11 cellular contexts compared by ENCODE assay signal in genomic region chr5:135356522-135357318, GRCh38. TPM values are rescaled to one million over a fixed set of nuclear protein-coding genes. Genes with fewer than 3 reads are reported as not detected.
DNase-seq lines count a peak whose midpoint lies in the region; ATAC-seq and TF ChIP-seq lines count a peak whose summit lies in the region.
"Had no signal": no experiment of that assay in that cellular context is flagged by ENCODE, and none has a peak within 500 bp of the region (broad histone marks: within the 10 kb centered on the region; RNA-seq: fewer than 3 reads in every experiment).

No MANE protein-coding gene starts in this region.

- H3K14ac ChIP-seq in neuronal stem cell (ENCODE audit: low read length) = no peak overlapping the region

- H3K23ac ChIP-seq in neuronal stem cell (ENCODE audit: low read depth, low read length, poor library complexity) = no peak overlapping the region

- no peak overlapping the region for H3K4me2 ChIP-seq in neuronal stem cell (ENCODE audit: insufficient read depth, low read length, poor library complexity, severe bottlenecking)

- 5 to 9% (median 7%) methylated on average over 6 of the region's 6 CpGs for WGBS in psoas muscle, 3 donors
- no CpG with 5 or more reads among the region's 6 CpGs for WGBS in neuronal stem cell (ENCODE audit: extremely low coverage in 2 of 2, insufficient read length in 2 of 2, insufficient replicate concordance in 1 of 2), 2 donors

- peak overlapping the region; percentile 71 for H3K27ac ChIP-seq in psoas muscle
- no peak overlapping the region for H3K27ac ChIP-seq in neuronal stem cell (replicated peaks; ENCODE audit: low read length)
- H3K27ac ChIP-seq in CD4-positive, alpha-beta memory T cell (ENCODE audit: low read depth, low read length) = no peak overlapping the region

- no peak overlapping the region for H2BK12ac ChIP-seq in neuronal stem cell (ENCODE audit: low read length)

- no peak overlapping the region for H3K4me3 ChIP-seq in psoas muscle
- no peak overlapping the region for H3K4me3 ChIP-seq in neuronal stem cell (ENCODE audit: low read length in 2 of 2)
- H3K4me3 ChIP-seq in CD4-positive, alpha-beta memory T cell (ENCODE audit: low read length in 2 of 2) = no peak overlapping the region

- intact Hi-C loops in cardiac septum (cut with DNase I) (loop anchor here (5.0 kb wide), 1 partner anchor 41 kb away; the partner anchor contains the start of gene MACROH2A1), psoas muscle (cut with DNase I) (no loop called here)
- intact Hi-C loops in CD4-positive, alpha-beta memory T cell (cut with micrococcal nuclease) = no loop called here

- POLR2A ChIA-PET in CD4-positive, alpha-beta memory T cell (lab: Charles Lee; ENCODE audit: partially characterized antibody) = no interaction called here

- H3K9ac ChIP-seq in neuronal stem cell (ENCODE audit: low read depth, low read length, poor library complexity) = no peak overlapping the region

- H2BK120ac ChIP-seq in neuronal stem cell (ENCODE audit: low read depth, low read length) = no peak overlapping the region

- in situ Hi-C loops in Caki2 (cut with HindIII; ENCODE audit: low pct_unique_long_range_greater_than_20kb, low sequenced_read_pairs) = no loop called here

- no peaks in the 10 kb centered on the region for H3K27me3 ChIP-seq in psoas muscle (ENCODE audit: insufficient read depth in 3 of 3, low read length in 2 of 3)
- H3K27me3 ChIP-seq in neuronal stem cell (ENCODE audit: control insufficient read depth in 3 of 3, insufficient read depth in 3 of 3, low read depth in 1 of 3, low read length in 3 of 3) = no peaks in the 10 kb centered on the region
- no peaks in the 10 kb centered on the region for H3K27me3 ChIP-seq in CD4-positive, alpha-beta memory T cell (ENCODE audit: insufficient read depth, low read length)

- no peak overlapping the region for H4K8ac ChIP-seq in neuronal stem cell (ENCODE audit: low read depth, low read length)

- ATAC-seq in psoas muscle (peak; percentile 87 to 95 (median 88)), GM19452 (IDR thresholded peaks at IDR 0.05; ENCODE audit: unreplicated experiment) (no peak)

- no peak overlapping the region for H2BK5ac ChIP-seq in neuronal stem cell (ENCODE audit: low read length)

- H2AFZ ChIP-seq in neuronal stem cell (ENCODE audit: low read length) = no peak overlapping the region

- H3K4me3 Mint-ChIP-seq in CD4-positive, alpha-beta memory T cell = no peak overlapping the region
- H3K4me3 Mint-ChIP-seq in activated naive CD4-positive, alpha-beta T cell treated with anti-CD3 and anti-CD28 coated beads, Interleukin-2, amount 10 ng/mL, durations not matched to agents 7 days and 5 days = no peak overlapping the region

- no peaks in the 10 kb centered on the region for H3K9me3 Mint-ChIP-seq in CD4-positive, alpha-beta memory T cell
- H3K9me3 Mint-ChIP-seq in activated naive CD4-positive, alpha-beta T cell treated with anti-CD3 and anti-CD28 coated beads, Interleukin-2, amount 10 ng/mL, durations not matched to agents 7 days and 5 days = no peaks in the 10 kb centered on the region

- CTCF ChIA-PET in CD4-positive, alpha-beta memory T cell (lab: Charles Lee; ENCODE audit: partially characterized antibody) = no interaction called here
- CTCF ChIA-PET in activated naive CD4-positive, alpha-beta T cell treated with anti-CD3 and anti-CD28 coated beads, Interleukin-2, amount 10 ng/mL, durations not matched to agents 7 days and 5 days (lab: Charles Lee) = no interaction called here

- peak overlapping the region in 1 of 7 donors; percentile 43 for H3K27ac Mint-ChIP-seq in CD4-positive, alpha-beta memory T cell
- no peak overlapping the region for H3K27ac Mint-ChIP-seq in activated naive CD4-positive, alpha-beta T cell treated with anti-CD3 and anti-CD28 coated beads, Interleukin-2, amount 10 ng/mL, durations not matched to agents 7 days and 5 days

- no peak for TF ChIP-seq CTCF in psoas muscle (IDR thresholded peaks at IDR 0.05)

- no peak overlapping the region for H2AK5ac ChIP-seq in neuronal stem cell (ENCODE audit: low read depth, low read length)

- peaks cover 4% of the 10 kb centered on the region for H3K79me1 ChIP-seq in neuronal stem cell (ENCODE audit: low read depth, low read length)

- H3K9me3 ChIP-seq in psoas muscle (no peaks in the 10 kb centered on the region), neuronal stem cell (replicated peaks in 1 of 2; ENCODE audit: control insufficient read depth in 2 of 2, insufficient read depth in 1 of 2, low read depth in 1 of 2, low read length in 2 of 2) (no peaks in the 10 kb centered on the region)
- H3K9me3 ChIP-seq in CD4-positive, alpha-beta memory T cell (ENCODE audit: control insufficient read depth in 1 of 2, low read length in 2 of 2) = no peaks in the 10 kb centered on the region

- no peak overlapping the region for H3K4ac ChIP-seq in neuronal stem cell (ENCODE audit: low read length)

- DNase-seq in Caki2 (ENCODE audit: low read depth) (peak; percentile 16), amniotic epithelial cell (ENCODE audit: low read depth) (peak; percentile 86), cardiac septum (ENCODE audit: low spot score) (peak; percentile 90), psoas muscle (peak; percentile 79 to 90), neuronal stem cell (ENCODE audit: low spot score) (no peak)
- DNase-seq in CD4-positive, alpha-beta memory T cell = no peak
- no peak for DNase-seq in activated naive CD4-positive, alpha-beta T cell treated with anti-CD3 and anti-CD28 coated beads, Interleukin-2, amount 10 ng/mL, durations not matched to agents 7 days and 5 days
- DNase-seq: activated CD4-positive, alpha-beta T cell treated with anti-CD3 and anti-CD28 coated beads, Interleukin-2, amount 50 U/mL, for 4 hours; KBM-7; midbrain had no signal

- H3K36me3 ChIP-seq in psoas muscle (ENCODE audit: insufficient read depth in 1 of 2, low read depth in 1 of 2) (peaks cover 6 to 33% of the 10 kb centered on the region in 2 donors), neuronal stem cell (replicated peaks in 1 of 2; ENCODE audit: control insufficient read depth in 2 of 2, insufficient read depth in 2 of 2, low read length in 2 of 2) (peaks cover 19 to 100% of the 10 kb centered on the region in 2 donors)
- peaks cover 43% of the 10 kb centered on the region for H3K36me3 ChIP-seq in CD4-positive, alpha-beta memory T cell (ENCODE audit: insufficient read depth, low read length)

- H3K18ac ChIP-seq in neuronal stem cell (ENCODE audit: low read length) = no peak overlapping the region

- no peak overlapping the region for H4K91ac ChIP-seq in neuronal stem cell (ENCODE audit: low read depth, low read length, poor library complexity)

- H3K4me1 ChIP-seq in psoas muscle (peaks cover 28% of the 10 kb centered on the region), neuronal stem cell (ENCODE audit: control insufficient read depth in 2 of 2, insufficient read depth in 1 of 2, low read depth in 1 of 2, low read length in 2 of 2) (no peaks in the 10 kb centered on the region)
- H3K4me1 ChIP-seq in CD4-positive, alpha-beta memory T cell (ENCODE audit: insufficient read depth, low read length) = no peaks in the 10 kb centered on the region

- no peak overlapping the region for H2BK15ac ChIP-seq in neuronal stem cell (ENCODE audit: low read length)

- H3K27me3 Mint-ChIP-seq in CD4-positive, alpha-beta memory T cell = no peaks in the 10 kb centered on the region
- no peaks in the 10 kb centered on the region for H3K27me3 Mint-ChIP-seq in activated naive CD4-positive, alpha-beta T cell treated with anti-CD3 and anti-CD28 coated beads, Interleukin-2, amount 10 ng/mL, durations not matched to agents 7 days and 5 days

- peaks cover 2 to 8% (median 4%) of the 10 kb centered on the region in 4 donors for H3K4me1 Mint-ChIP-seq in CD4-positive, alpha-beta memory T cell
- peaks cover 20% of the 10 kb centered on the region for H3K4me1 Mint-ChIP-seq in activated naive CD4-positive, alpha-beta T cell treated with anti-CD3 and anti-CD28 coated beads, Interleukin-2, amount 10 ng/mL, durations not matched to agents 7 days and 5 days

- peaks cover 49 to 80% of the 10 kb centered on the region in 2 donors for H3K36me3 Mint-ChIP-seq in CD4-positive, alpha-beta memory T cell
- H3K36me3 Mint-ChIP-seq in activated naive CD4-positive, alpha-beta T cell treated with anti-CD3 and anti-CD28 coated beads, Interleukin-2, amount 10 ng/mL, durations not matched to agents 7 days and 5 days = peaks cover 79% of the 10 kb centered on the region

RNA-seq across cellular contexts. Expression of gene MACROH2A1, which starts 42.3 kb away (rescaled TPM):
- 265 and 301 TPM in 2 replicates for total RNA-seq in Caki2 (2014; rRNA removed; shearing (Covaris generic); ENCODE audit: low replicate concordance)
- total RNA-seq in cardiac septum (112 TPM), psoas muscle (100 to 1,000 TPM in 1 of 4 donors, 10 to 100 TPM in 3; 57.8 to 108 (median 81.5) TPM)
- 100 to 1,000 TPM in 2 of 3 donors, 10 to 100 TPM in 1; 73.1 to 127 (median 125) TPM for polyA plus RNA-seq in psoas muscle
- 191 TPM for polyA plus RNA-seq in neuronal stem cell (2013, experiment 1 of 2)
- 193 TPM for polyA plus RNA-seq in neuronal stem cell (2013, experiment 2 of 2)
- total RNA-seq in CD4-positive, alpha-beta memory T cell = 100 to 1,000 TPM; 100 to 104 TPM
- 100 to 1,000 TPM; 112 to 181 TPM for polyA plus RNA-seq in CD4-positive, alpha-beta memory T cell

Comparison
In these comparisons a context has a peak if more than half of its experiments do, and no peak if none do; other contexts are left out.
1. DNase-seq: peak in Caki2 (single experiment), amniotic epithelial cell (single experiment), cardiac septum (single experiment) and psoas muscle (2 of 2); none in neuronal stem cell (single experiment), CD4-positive, alpha-beta memory T cell (0 of 5) and activated naive CD4-positive, alpha-beta T cell treated with anti-CD3 and anti-CD28 coated beads, Interleukin-2, amount 10 ng/mL, durations not matched to agents 7 days and 5 days (single experiment).